1 cellular context compared by ENCODE assay signal in the genomic region with DNA sequence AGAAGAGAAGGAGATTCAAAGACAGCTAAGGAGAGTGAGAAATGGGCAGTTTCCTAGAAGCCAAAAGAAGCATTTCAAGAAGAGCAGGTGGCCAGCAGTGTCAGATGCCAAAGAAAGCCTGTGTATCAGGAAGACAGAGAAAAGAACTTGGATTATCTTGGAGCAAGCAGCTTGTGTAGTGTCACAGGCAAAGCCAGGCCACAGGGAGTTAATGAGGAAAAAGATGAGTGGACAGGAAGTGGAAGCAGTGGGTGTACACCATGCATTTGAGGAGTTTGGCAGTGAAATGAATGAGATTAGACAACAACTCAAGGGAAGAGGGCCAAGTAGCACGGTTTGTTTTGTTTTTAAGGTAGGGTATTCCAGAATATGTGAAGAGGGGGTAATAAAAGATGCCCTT.
TF ChIP-seq lines count a peak whose summit lies in the region.

No MANE protein-coding gene starts in this region.

TF ChIP-seq in K562, 482 proteins besides CTCF, POLR2A, EP300 and RAD21 (continues in another document):
- TF ChIP-seq TEAD4 (IDR thresholded peaks at IDR 0.05; ENCODE audit: low read length) (peak; percentile 14; the same call in 1 of the 2 replicates), TEAD4 (CRISPR knock-in tag; IDR thresholded peaks at IDR 0.05; ENCODE audit: borderline replicate concordance) (no peak), ZFP36 (IDR thresholded peaks at IDR 0.05; ENCODE audit: low read depth, low read length, partially characterized antibody) (no peak), HEY1 (CRISPR knock-in tag; IDR thresholded peaks at IDR 0.05; ENCODE audit: borderline replicate concordance) (no peak), MEIS2 (IDR thresholded peaks at IDR 0.05; ENCODE audit: partially characterized antibody) (no peak), ZNF184 (CRISPR knock-in tag; IDR thresholded peaks at IDR 0.05) (no peak), NR2C2 (CRISPR knock-in tag; IDR thresholded peaks at IDR 0.05) (no peak), NR2C2 (tag; IDR thresholded peaks at IDR 0.05) (no peak), HCFC1 (IDR thresholded peaks at IDR 0.05; ENCODE audit: low read depth, low read length) (no peak), CBFA2T2 (conservative IDR thresholded peaks at IDR 0.05) (peak; percentile 67), ZNF316 (IDR thresholded peaks at IDR 0.05) (peak; percentile 15; the same call in 1 of the 2 replicates), ETV5 (CRISPR knock-in tag; IDR thresholded peaks at IDR 0.05; ENCODE audit: low read depth) (peak; percentile 60; the same call in 1 of the 2 replicates), POLR2H (tag; IDR thresholded peaks at IDR 0.05; ENCODE audit: low read depth) (no peak), ELF2 (CRISPR knock-in tag; IDR thresholded peaks at IDR 0.05) (no peak), KDM1A (IDR thresholded peaks at IDR 0.05) (peak in 1 of 2 experiments; percentile 13; a peak in 1 of 4 replicates), EP400 (IDR thresholded peaks at IDR 0.05) (no peak), ZNF75A (CRISPR knock-in tag; IDR thresholded peaks at IDR 0.05) (no peak), GATA2 (CRISPR knock-in tag; IDR thresholded peaks at IDR 0.05) (peak; percentile 37; the same call in 1 of the 2 replicates), ZNF175 (CRISPR knock-in tag; IDR thresholded peaks at IDR 0.05; ENCODE audit: low read depth) (0 out of 2 replicates have a peak, but pooled peaks have one; percentile 51), ZNF232 (CRISPR knock-in tag; IDR thresholded peaks at IDR 0.05) (no peak), WHSC1 (IDR thresholded peaks at IDR 0.05; ENCODE audit: low read length) (no peak), ARID1B (IDR thresholded peaks at IDR 0.05) (peak; percentile 65), NR2C1 (IDR thresholded peaks at IDR 0.05) (no peak), NR2C1 (tag; IDR thresholded peaks at IDR 0.05) (no peak), ZNF584 (CRISPR knock-in tag; IDR thresholded peaks at IDR 0.05; ENCODE audit: low read depth) (no peak), SIRT6 (IDR thresholded peaks at IDR 0.05; ENCODE audit: low read depth, low read length) (no peak), TCF3 (CRISPR knock-in tag; IDR thresholded peaks at IDR 0.05) (peak; percentile 64), NCOR1 (IDR thresholded peaks at IDR 0.05) (0 out of 2 replicates have a peak, but pooled peaks have one; percentile 39), GABPA (tag; conservative IDR thresholded peaks at IDR 0.05; ENCODE audit: low read depth) (0 out of 2 replicates have a peak, but pooled peaks have one; percentile 44), ETV6 (IDR thresholded peaks at IDR 0.05; ENCODE audit: borderline replicate concordance in 1 of 2, low read depth in 2 of 2, low read length in 1 of 2) (peak in 1 of 2 experiments; percentile 62; a peak in 1 of 4 replicates), ETV6 (CRISPR knock-in tag; IDR thresholded peaks at IDR 0.05; ENCODE audit: borderline replicate concordance) (no peak)
- TF ChIP-seq, protein P1, sequence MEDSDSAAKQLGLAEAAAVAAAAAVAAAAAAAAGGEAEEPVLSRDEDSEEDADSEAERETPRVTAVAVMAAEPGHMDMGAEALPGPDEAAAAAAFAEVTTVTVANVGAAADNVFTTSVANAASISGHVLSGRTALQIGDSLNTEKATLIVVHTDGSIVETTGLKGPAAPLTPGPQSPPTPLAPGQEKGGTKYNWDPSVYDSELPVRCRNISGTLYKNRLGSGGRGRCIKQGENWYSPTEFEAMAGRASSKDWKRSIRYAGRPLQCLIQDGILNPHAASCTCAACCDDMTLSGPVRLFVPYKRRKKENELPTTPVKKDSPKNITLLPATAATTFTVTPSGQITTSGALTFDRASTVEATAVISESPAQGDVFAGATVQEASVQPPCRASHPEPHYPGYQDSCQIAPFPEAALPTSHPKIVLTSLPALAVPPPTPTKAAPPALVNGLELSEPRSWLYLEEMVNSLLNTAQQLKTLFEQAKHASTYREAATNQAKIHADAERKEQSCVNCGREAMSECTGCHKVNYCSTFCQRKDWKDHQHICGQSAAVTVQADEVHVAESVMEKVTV (CRISPR knock-in tag; IDR thresholded peaks at IDR 0.05) = no peak
- TF ChIP-seq, protein P2, sequence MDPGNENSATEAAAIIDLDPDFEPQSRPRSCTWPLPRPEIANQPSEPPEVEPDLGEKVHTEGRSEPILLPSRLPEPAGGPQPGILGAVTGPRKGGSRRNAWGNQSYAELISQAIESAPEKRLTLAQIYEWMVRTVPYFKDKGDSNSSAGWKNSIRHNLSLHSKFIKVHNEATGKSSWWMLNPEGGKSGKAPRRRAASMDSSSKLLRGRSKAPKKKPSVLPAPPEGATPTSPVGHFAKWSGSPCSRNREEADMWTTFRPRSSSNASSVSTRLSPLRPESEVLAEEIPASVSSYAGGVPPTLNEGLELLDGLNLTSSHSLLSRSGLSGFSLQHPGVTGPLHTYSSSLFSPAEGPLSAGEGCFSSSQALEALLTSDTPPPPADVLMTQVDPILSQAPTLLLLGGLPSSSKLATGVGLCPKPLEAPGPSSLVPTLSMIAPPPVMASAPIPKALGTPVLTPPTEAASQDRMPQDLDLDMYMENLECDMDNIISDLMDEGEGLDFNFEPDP (CRISPR knock-in tag; IDR thresholded peaks at IDR 0.05) = no peak
- TF ChIP-seq, protein P3, sequence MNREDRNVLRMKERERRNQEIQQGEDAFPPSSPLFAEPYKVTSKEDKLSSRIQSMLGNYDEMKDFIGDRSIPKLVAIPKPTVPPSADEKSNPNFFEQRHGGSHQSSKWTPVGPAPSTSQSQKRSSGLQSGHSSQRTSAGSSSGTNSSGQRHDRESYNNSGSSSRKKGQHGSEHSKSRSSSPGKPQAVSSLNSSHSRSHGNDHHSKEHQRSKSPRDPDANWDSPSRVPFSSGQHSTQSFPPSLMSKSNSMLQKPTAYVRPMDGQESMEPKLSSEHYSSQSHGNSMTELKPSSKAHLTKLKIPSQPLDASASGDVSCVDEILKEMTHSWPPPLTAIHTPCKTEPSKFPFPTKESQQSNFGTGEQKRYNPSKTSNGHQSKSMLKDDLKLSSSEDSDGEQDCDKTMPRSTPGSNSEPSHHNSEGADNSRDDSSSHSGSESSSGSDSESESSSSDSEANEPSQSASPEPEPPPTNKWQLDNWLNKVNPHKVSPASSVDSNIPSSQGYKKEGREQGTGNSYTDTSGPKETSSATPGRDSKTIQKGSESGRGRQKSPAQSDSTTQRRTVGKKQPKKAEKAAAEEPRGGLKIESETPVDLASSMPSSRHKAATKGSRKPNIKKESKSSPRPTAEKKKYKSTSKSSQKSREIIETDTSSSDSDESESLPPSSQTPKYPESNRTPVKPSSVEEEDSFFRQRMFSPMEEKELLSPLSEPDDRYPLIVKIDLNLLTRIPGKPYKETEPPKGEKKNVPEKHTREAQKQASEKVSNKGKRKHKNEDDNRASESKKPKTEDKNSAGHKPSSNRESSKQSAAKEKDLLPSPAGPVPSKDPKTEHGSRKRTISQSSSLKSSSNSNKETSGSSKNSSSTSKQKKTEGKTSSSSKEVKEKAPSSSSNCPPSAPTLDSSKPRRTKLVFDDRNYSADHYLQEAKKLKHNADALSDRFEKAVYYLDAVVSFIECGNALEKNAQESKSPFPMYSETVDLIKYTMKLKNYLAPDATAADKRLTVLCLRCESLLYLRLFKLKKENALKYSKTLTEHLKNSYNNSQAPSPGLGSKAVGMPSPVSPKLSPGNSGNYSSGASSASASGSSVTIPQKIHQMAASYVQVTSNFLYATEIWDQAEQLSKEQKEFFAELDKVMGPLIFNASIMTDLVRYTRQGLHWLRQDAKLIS (CRISPR knock-in tag; IDR thresholded peaks at IDR 0.05) = no peak
- TF ChIP-seq, protein P4, sequence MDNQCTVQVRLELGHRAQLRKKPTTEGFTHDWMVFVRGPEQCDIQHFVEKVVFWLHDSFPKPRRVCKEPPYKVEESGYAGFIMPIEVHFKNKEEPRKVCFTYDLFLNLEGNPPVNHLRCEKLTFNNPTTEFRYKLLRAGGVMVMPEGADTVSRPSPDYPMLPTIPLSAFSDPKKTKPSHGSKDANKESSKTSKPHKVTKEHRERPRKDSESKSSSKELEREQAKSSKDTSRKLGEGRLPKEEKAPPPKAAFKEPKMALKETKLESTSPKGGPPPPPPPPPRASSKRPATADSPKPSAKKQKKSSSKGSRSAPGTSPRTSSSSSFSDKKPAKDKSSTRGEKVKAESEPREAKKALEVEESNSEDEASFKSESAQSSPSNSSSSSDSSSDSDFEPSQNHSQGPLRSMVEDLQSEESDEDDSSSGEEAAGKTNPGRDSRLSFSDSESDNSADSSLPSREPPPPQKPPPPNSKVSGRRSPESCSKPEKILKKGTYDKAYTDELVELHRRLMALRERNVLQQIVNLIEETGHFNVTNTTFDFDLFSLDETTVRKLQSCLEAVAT (IDR thresholded peaks at IDR 0.05) = no peak
- TF ChIP-seq, protein P5, sequence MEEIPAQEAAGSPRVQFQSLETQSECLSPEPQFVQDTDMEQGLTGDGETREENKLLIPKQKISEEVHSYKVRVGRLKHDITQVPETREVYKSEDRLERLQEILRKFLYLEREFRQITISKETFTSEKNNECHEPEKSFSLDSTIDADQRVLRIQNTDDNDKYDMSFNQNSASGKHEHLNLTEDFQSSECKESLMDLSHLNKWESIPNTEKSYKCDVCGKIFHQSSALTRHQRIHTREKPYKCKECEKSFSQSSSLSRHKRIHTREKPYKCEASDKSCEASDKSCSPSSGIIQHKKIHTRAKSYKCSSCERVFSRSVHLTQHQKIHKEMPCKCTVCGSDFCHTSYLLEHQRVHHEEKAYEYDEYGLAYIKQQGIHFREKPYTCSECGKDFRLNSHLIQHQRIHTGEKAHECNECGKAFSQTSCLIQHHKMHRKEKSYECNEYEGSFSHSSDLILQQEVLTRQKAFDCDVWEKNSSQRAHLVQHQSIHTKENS (CRISPR knock-in tag; IDR thresholded peaks at IDR 0.05) = no peak
- TF ChIP-seq, protein P6, sequence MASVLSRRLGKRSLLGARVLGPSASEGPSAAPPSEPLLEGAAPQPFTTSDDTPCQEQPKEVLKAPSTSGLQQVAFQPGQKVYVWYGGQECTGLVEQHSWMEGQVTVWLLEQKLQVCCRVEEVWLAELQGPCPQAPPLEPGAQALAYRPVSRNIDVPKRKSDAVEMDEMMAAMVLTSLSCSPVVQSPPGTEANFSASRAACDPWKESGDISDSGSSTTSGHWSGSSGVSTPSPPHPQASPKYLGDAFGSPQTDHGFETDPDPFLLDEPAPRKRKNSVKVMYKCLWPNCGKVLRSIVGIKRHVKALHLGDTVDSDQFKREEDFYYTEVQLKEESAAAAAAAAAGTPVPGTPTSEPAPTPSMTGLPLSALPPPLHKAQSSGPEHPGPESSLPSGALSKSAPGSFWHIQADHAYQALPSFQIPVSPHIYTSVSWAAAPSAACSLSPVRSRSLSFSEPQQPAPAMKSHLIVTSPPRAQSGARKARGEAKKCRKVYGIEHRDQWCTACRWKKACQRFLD (CRISPR knock-in tag; IDR thresholded peaks at IDR 0.05) = 0 out of 2 replicates have a peak, but pooled peaks have one; percentile 59
